12 cellular contexts compared by ENCODE assay signal in the genomic region with DNA sequence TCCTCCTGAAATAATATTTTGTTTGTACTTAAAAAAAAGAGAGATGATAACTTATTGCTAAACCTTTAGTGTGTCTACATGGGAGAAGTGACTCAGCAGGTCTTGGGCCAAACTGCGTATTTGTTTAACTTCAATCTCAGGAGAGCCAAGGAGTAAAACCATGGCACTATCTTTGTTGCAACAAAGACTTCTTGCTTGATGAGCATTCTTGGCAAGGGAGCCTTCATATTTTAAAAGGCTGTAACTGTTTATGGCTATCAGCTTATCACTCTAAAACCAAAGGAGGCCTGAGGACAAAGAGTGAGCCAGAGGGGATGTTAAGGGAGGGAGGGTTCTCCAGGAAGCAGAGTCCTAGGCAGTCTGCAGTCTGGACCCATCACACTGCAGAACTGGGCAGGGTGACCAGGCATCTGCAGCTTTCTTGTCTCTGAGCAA.
DNase-seq lines count a peak whose midpoint lies in the region; ATAC-seq and TF ChIP-seq lines count a peak whose summit lies in the region.
"Had no signal": no experiment of that assay in that cellular context is flagged by ENCODE, and none has a peak within 500 bp of the region (broad histone marks: within the 10 kb centered on the region; RNA-seq: fewer than 3 reads in every experiment).

No MANE protein-coding gene starts in this region.

- no peaks in the 10 kb centered on the region for H3K9me3 ChIP-seq in MG63

- no CpG with 5 or more reads among the region's 1 CpG for WGBS in mesendoderm (ENCODE audit: extremely low coverage, insufficient coverage, low lambda C conversion rate)

- no peaks in the 10 kb centered on the region for H3K79me1 ChIP-seq in mesendoderm (ENCODE audit: low read length)

- H3K4me3 ChIP-seq in MG63 (no peak overlapping the region), cardiac fibroblast (replicated peaks in 1 of 2; ENCODE audit: low read depth in 2 of 2, low read length in 2 of 2) (no peak overlapping the region), mesendoderm (ENCODE audit: low read length) (no peak overlapping the region)

- H2AK5ac ChIP-seq in mesendoderm (ENCODE audit: low read length), result no peak overlapping the region

- H3K27me3 ChIP-seq in MG63 (no peaks in the 10 kb centered on the region), mesendoderm (ENCODE audit: insufficient read depth, low read length, poor library complexity) (no peaks in the 10 kb centered on the region)

- H3K27ac Mint-ChIP-seq in effector memory CD8-positive, alpha-beta T cell, result no peak overlapping the region
- H3K27ac Mint-ChIP-seq: IgD-negative memory B cell had no signal

- H3K27me3 Mint-ChIP-seq in effector memory CD8-positive, alpha-beta T cell, result peaks cover 19 to 31% of the 10 kb centered on the region in 2 donors

- H3K4ac ChIP-seq in mesendoderm (ENCODE audit: low read depth, low read length), result no peak overlapping the region

- H3K4me3 Mint-ChIP-seq in effector memory CD8-positive, alpha-beta T cell, result no peak overlapping the region
- H3K4me3 Mint-ChIP-seq: naive thymus-derived CD8-positive, alpha-beta T cell had no signal

- peaks cover 2% of the 10 kb centered on the region for H3K36me3 Mint-ChIP-seq in effector memory CD8-positive, alpha-beta T cell (ENCODE audit: insufficient read depth)
- H3K36me3 Mint-ChIP-seq: naive thymus-derived CD8-positive, alpha-beta T cell had no signal

- no peak overlapping the region for H2BK15ac ChIP-seq in mesendoderm (replicated peaks; ENCODE audit: low read depth)

- H3K27ac ChIP-seq in mesendoderm (ENCODE audit: low read depth, low read length), result no peak overlapping the region

- H3K56ac ChIP-seq in mesendoderm (ENCODE audit: low read length), result no peak overlapping the region

- H4K8ac ChIP-seq in mesendoderm (ENCODE audit: low read depth, low read length), result no peak overlapping the region

- peak overlapping the region; percentile 9 for H3K18ac ChIP-seq in mesendoderm (ENCODE audit: low read length)

- no peak overlapping the region for H2BK5ac ChIP-seq in mesendoderm (ENCODE audit: low read length)

- TF ChIP-seq CTCF in cardiac fibroblast (IDR thresholded peaks at IDR 0.05; ENCODE audit: low read depth, low read length), result no peak

- peaks cover 2% of the 10 kb centered on the region for H3K4me1 ChIP-seq in mesendoderm (ENCODE audit: control insufficient read depth, low read depth, low read length)

- DNase-seq in AG08395 (ENCODE audit: low spot score) (peak; percentile 59), MG63 (peak; percentile 90), cardiac fibroblast (ENCODE audit: low read depth in 2 of 2) (peak; percentile 96 to 98), mesendoderm (no peak), DMS114 treated with DMSO at 0.1 percent for 48 hours (lab: John Stamatoyannopoulos, UW; ENCODE audit: unreplicated experiment) (no peak), NCI-H146 treated with DMSO at 0.1 percent for 48 hours (lab: John Stamatoyannopoulos, UW; ENCODE audit: unreplicated experiment) (no peak), SHP77 (lab: John Stamatoyannopoulos, UW) (no peak)
- no peak for DNase-seq in effector memory CD8-positive, alpha-beta T cell
- DNase-seq: amygdala; naive thymus-derived CD8-positive, alpha-beta T cell; NCI-H526 treated with DMSO at 0.1 percent for 48 hours had no signal

- no peak overlapping the region for H4K5ac ChIP-seq in mesendoderm (ENCODE audit: low read length)

- H3K23ac ChIP-seq in mesendoderm (ENCODE audit: low read length), result no peak overlapping the region

- H3K4me2 ChIP-seq in mesendoderm (ENCODE audit: low read length), result no peak overlapping the region

- no peak for ATAC-seq in effector memory CD8-positive, alpha-beta T cell (replicated peaks)
- ATAC-seq: naive thymus-derived CD8-positive, alpha-beta T cell had no signal

- H3K36me3 ChIP-seq in MG63 (no peaks in the 10 kb centered on the region), mesendoderm (ENCODE audit: control insufficient read depth, insufficient read depth, low read length) (no peaks in the 10 kb centered on the region)

- no peak overlapping the region for H2BK120ac ChIP-seq in mesendoderm (ENCODE audit: low read depth, low read length)

- H3K79me2 ChIP-seq in mesendoderm (ENCODE audit: control insufficient read depth, insufficient read depth, low read length), result no peaks in the 10 kb centered on the region

- no peaks in the 10 kb centered on the region for H3K4me1 Mint-ChIP-seq in effector memory CD8-positive, alpha-beta T cell (ENCODE audit: low read depth in 2 of 2)

- H3K9ac ChIP-seq in mesendoderm (ENCODE audit: low read length), result no peak overlapping the region

- H3K9me3 Mint-ChIP-seq in effector memory CD8-positive, alpha-beta T cell, result no peaks in the 10 kb centered on the region
- H3K9me3 Mint-ChIP-seq: naive thymus-derived CD8-positive, alpha-beta T cell had no signal

Comparison
In these comparisons a context has a peak if more than half of its experiments do, and no peak if none do; other contexts are left out.
1. DNase-seq: peak in AG08395 (single experiment), MG63 (single experiment) and cardiac fibroblast (2 of 2); none in mesendoderm (single experiment), effector memory CD8-positive, alpha-beta T cell (0 of 3), DMS114 treated with DMSO at 0.1 percent for 48 hours (single experiment), NCI-H146 treated with DMSO at 0.1 percent for 48 hours (single experiment) and SHP77 (0 of 2).